Comparison of ENCODE assay signal across 10 cellular contexts in the genomic region with DNA sequence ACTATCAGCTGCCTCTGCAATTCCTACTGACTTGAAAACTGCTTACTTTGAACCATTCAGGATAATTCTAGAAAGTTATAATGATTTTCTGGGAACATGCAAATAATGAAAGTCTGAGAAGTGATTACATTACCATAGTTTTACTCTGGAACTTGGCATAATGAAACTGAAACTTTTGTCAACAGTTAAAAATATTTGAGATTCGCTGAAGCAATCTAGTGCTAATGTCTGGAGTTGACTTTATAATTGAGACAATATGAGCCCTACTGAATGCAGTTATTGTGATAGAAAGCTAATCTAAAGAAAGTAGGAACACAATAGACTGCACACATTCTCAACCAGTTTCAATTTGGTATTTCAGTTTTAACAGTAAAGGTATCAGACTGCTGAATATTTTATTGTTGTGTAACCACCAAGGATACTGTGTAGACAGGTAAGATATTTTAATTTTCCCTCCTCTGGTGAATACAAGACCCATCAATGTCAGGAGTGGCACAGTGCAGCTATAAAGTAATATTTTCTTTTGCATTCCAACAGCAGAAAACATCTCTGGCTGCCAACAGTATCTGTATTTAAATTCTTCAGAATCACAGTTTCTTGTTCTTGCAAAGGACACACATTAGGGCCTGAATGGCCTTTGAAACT.
DNase-seq lines count a peak whose midpoint lies in the region; ATAC-seq, FAIRE-seq and TF ChIP-seq lines count a peak whose summit lies in the region.
"Had no signal": no experiment of that assay in that cellular context is flagged by ENCODE, and none has a peak within 500 bp of the region (broad histone marks: within the 10 kb centered on the region; RNA-seq: fewer than 3 reads in every experiment).

No MANE protein-coding gene starts in this region.

- no peaks in the 10 kb centered on the region for H3K9me3 Mint-ChIP-seq in activated CD8-positive, alpha-beta T cell treated with anti-CD3 and anti-CD28 coated beads for 36 hours
- no peaks in the 10 kb centered on the region for H3K9me3 Mint-ChIP-seq in activated CD8-positive, alpha-beta T cell treated with anti-CD3 and anti-CD28 coated beads, Interleukin-2, amount 10 ng/mL, durations not matched to agents 7 days and 5 days (ENCODE audit: insufficient read depth)
- H3K9me3 Mint-ChIP-seq: activated naive CD4-positive, alpha-beta T cell treated with anti-CD3 and anti-CD28 coated beads, Interleukin-2, amount 50 U/mL, for 24 hours had no signal

- no peaks in the 10 kb centered on the region for H3K9me1 ChIP-seq in endothelial cell of umbilical vein (replicated peaks; ENCODE audit: control insufficient read depth, extremely low read depth, insufficient read depth, low read length)

- CTCF ChIA-PET in activated CD8-positive, alpha-beta T cell treated with anti-CD3 and anti-CD28 coated beads for 36 hours (lab: Charles Lee): no interaction called here
- CTCF ChIA-PET in activated CD8-positive, alpha-beta T cell treated with anti-CD3 and anti-CD28 coated beads, Interleukin-2, amount 10 ng/mL, durations not matched to agents 7 days and 5 days (lab: Charles Lee): no interaction called here
- CTCF ChIA-PET in endothelial cell of umbilical vein (lab: Charles Lee): interaction anchor here (0.9 to 4.9 kb wide), 8 partner anchors 7 to 116 kb away, joined by 3 to 66 read pairs (median 8); no protein-coding TSS in a partner anchor

- H3K9me3 ChIP-seq in endothelial cell of umbilical vein (replicated peaks; ENCODE audit: control insufficient read depth, insufficient read depth, low read length) (no peaks in the 10 kb centered on the region), upper lobe of right lung (no peaks in the 10 kb centered on the region)
- H3K9me3 ChIP-seq: neutrophil had no signal

- no peak for ATAC-seq in activated CD8-positive, alpha-beta T cell treated with anti-CD3 and anti-CD28 coated beads for 36 hours
- ATAC-seq in activated CD8-positive, alpha-beta T cell treated with anti-CD3 and anti-CD28 coated beads, Interleukin-2, amount 10 ng/mL, durations not matched to agents 7 days and 5 days: no peak
- peak; percentile 24 for ATAC-seq in HG03469 (IDR thresholded peaks at IDR 0.05; ENCODE audit: unreplicated experiment)
- ATAC-seq in upper lobe of right lung: no peak

- H3K4me1 ChIP-seq in endothelial cell of umbilical vein (ENCODE audit: control insufficient read depth, extremely low read depth, insufficient read depth, low read length) (peaks cover 25% of the 10 kb centered on the region), upper lobe of right lung (no peaks in the 10 kb centered on the region)

- peak overlapping the region; percentile 48 for H3K9ac ChIP-seq in endothelial cell of umbilical vein (replicated peaks; ENCODE audit: extremely low read depth, insufficient read depth, low read length)

- POLR2A ChIA-PET in activated CD8-positive, alpha-beta T cell treated with anti-CD3 and anti-CD28 coated beads for 36 hours (lab: Charles Lee): no interaction called here
- POLR2A ChIA-PET in activated CD8-positive, alpha-beta T cell treated with anti-CD3 and anti-CD28 coated beads, Interleukin-2, amount 10 ng/mL, durations not matched to agents 7 days and 5 days (lab: Charles Lee): no interaction called here
- POLR2A ChIA-PET in endothelial cell of umbilical vein (lab: Charles Lee): no interaction called here

- H3K4me3 ChIP-seq in endothelial cell of umbilical vein (replicated peaks in 1 of 3; ENCODE audit: insufficient read depth in 1 of 3, low read depth in 1 of 3, low read length in 3 of 3) (peak overlapping the region in 1 of 3 experiments; percentile 1), upper lobe of right lung (no peak overlapping the region)

- TF ChIP-seq POLR2A in endothelial cell of umbilical vein (IDR thresholded peaks at IDR 0.05; ENCODE audit: low read depth, low read length): no peak

- no peaks in the 10 kb centered on the region for H4K20me1 ChIP-seq in endothelial cell of umbilical vein (replicated peaks; ENCODE audit: control insufficient read depth, extremely low read depth, insufficient read depth, low read length)

- no TSS peak for BruUV-seq in endothelial cell of umbilical vein (replicated peaks; lab: Mats Ljungman, UMichigan)

- no peaks in the 10 kb centered on the region for H3K79me2 ChIP-seq in endothelial cell of umbilical vein (ENCODE audit: control insufficient read depth, insufficient read depth, low read length)

- H3K36me3 ChIP-seq in endothelial cell of umbilical vein (ENCODE audit: control insufficient read depth in 2 of 2, extremely low read depth in 1 of 2, insufficient read depth in 2 of 2, low read length in 2 of 2) (no peaks in the 10 kb centered on the region), upper lobe of right lung (no peaks in the 10 kb centered on the region)
- H3K36me3 ChIP-seq: neutrophil had no signal

- no peak for DNase-seq in activated CD8-positive, alpha-beta T cell treated with anti-CD3 and anti-CD28 coated beads for 36 hours
- DNase-seq in activated CD8-positive, alpha-beta T cell treated with anti-CD3 and anti-CD28 coated beads, Interleukin-2, amount 10 ng/mL, durations not matched to agents 7 days and 5 days: no peak
- DNase-seq in endothelial cell of umbilical vein (ENCODE audit: low read depth, low spot score): no peak
- no peak for DNase-seq in upper lobe of right lung
- DNase-seq in GM13976 (ENCODE audit: low spot score): no peak
- DNase-seq in middle frontal gyrus (ENCODE audit: extremely low spot score, low spot score): no peak
- DNase-seq in DMS 273 treated with DMSO at 0.1 percent for 48 hours (lab: John Stamatoyannopoulos, UW): no peak

- no peak for FAIRE-seq in endothelial cell of umbilical vein (lab: Jason Lieb, UNC)

- peak overlapping the region; percentile 22 for H3K27ac Mint-ChIP-seq in activated CD8-positive, alpha-beta T cell treated with anti-CD3 and anti-CD28 coated beads for 36 hours
- H3K27ac Mint-ChIP-seq in activated CD8-positive, alpha-beta T cell treated with anti-CD3 and anti-CD28 coated beads, Interleukin-2, amount 10 ng/mL, durations not matched to agents 7 days and 5 days: no peak overlapping the region
- H3K27ac Mint-ChIP-seq: activated naive CD4-positive, alpha-beta T cell treated with anti-CD3 and anti-CD28 coated beads, Interleukin-2, amount 50 U/mL, for 24 hours had no signal

- no peak for TF ChIP-seq CTCF in activated CD8-positive, alpha-beta T cell treated with anti-CD3 and anti-CD28 coated beads for 36 hours (IDR thresholded peaks at IDR 0.05)
- TF ChIP-seq CTCF in endothelial cell of umbilical vein (IDR thresholded peaks at IDR 0.05; ENCODE audit: extremely low read depth in 1 of 2, insufficient read depth in 1 of 2, low read depth in 1 of 2, low read length in 2 of 2) (no peak), upper lobe of right lung (IDR thresholded peaks at IDR 0.05) (no peak), GM13976 (IDR thresholded peaks at IDR 0.05; ENCODE audit: borderline replicate concordance, control extremely low read depth, extremely low read depth, insufficient read depth, missing control alignments) (no peak)

- H3K27me3 ChIP-seq in endothelial cell of umbilical vein (ENCODE audit: control insufficient read depth in 2 of 2, insufficient read depth in 2 of 2, low read length in 2 of 2) (no peaks in the 10 kb centered on the region), upper lobe of right lung (no peaks in the 10 kb centered on the region)
- H3K27me3 ChIP-seq: neutrophil had no signal

- no peaks in the 10 kb centered on the region for H3K36me3 Mint-ChIP-seq in activated CD8-positive, alpha-beta T cell treated with anti-CD3 and anti-CD28 coated beads for 36 hours (ENCODE audit: low read depth)
- no peaks in the 10 kb centered on the region for H3K36me3 Mint-ChIP-seq in activated CD8-positive, alpha-beta T cell treated with anti-CD3 and anti-CD28 coated beads, Interleukin-2, amount 10 ng/mL, durations not matched to agents 7 days and 5 days (ENCODE audit: low read depth)
- H3K36me3 Mint-ChIP-seq: activated naive CD4-positive, alpha-beta T cell treated with anti-CD3 and anti-CD28 coated beads, Interleukin-2, amount 50 U/mL, for 24 hours had no signal

- no peak overlapping the region for H3K4me3 Mint-ChIP-seq in activated CD8-positive, alpha-beta T cell treated with anti-CD3 and anti-CD28 coated beads for 36 hours
- H3K4me3 Mint-ChIP-seq in activated CD8-positive, alpha-beta T cell treated with anti-CD3 and anti-CD28 coated beads, Interleukin-2, amount 10 ng/mL, durations not matched to agents 7 days and 5 days: no peak overlapping the region
- H3K4me3 Mint-ChIP-seq: activated naive CD4-positive, alpha-beta T cell treated with anti-CD3 and anti-CD28 coated beads, Interleukin-2, amount 50 U/mL, for 24 hours had no signal

- peaks cover 7% of the 10 kb centered on the region for H3K27me3 Mint-ChIP-seq in activated CD8-positive, alpha-beta T cell treated with anti-CD3 and anti-CD28 coated beads for 36 hours
- H3K27me3 Mint-ChIP-seq in activated CD8-positive, alpha-beta T cell treated with anti-CD3 and anti-CD28 coated beads, Interleukin-2, amount 10 ng/mL, durations not matched to agents 7 days and 5 days (ENCODE audit: low read depth): peaks cover 6% of the 10 kb centered on the region

- peak overlapping the region; percentile 21 for H2AFZ ChIP-seq in endothelial cell of umbilical vein (ENCODE audit: low read depth, low read length)

- H3K4me2 ChIP-seq in endothelial cell of umbilical vein (ENCODE audit: insufficient read depth, low read length): peak overlapping the region; percentile 72

- intact Hi-C loops in activated CD8-positive, alpha-beta T cell treated with anti-CD3 and anti-CD28 coated beads for 36 hours (cut with micrococcal nuclease): no loop called here
- intact Hi-C loops in endothelial cell of umbilical vein (cut with micrococcal nuclease) (loop anchor here (1.0 to 5.0 kb wide), 4 partner anchors 11 to 158 kb away; no protein-coding TSS in a partner anchor), upper lobe of right lung (cut with DNase I) (no loop called here)

- in situ Hi-C loops in GM13976 (cut with MboI; ENCODE audit: low sequenced_read_pairs, unreplicated experiment): no loop called here

- H3K27ac ChIP-seq in endothelial cell of umbilical vein (ENCODE audit: insufficient read depth, low read depth, low read length) (peak overlapping the region; percentile 85), upper lobe of right lung (peak overlapping the region; percentile 11)
- H3K27ac ChIP-seq: neutrophil had no signal

- dilution Hi-C loops in endothelial cell of umbilical vein (cut with MboI; ENCODE audit: extremely low pct_ligation_motif_present, low sequenced_read_pairs): no loop called here

- H3K4me1 Mint-ChIP-seq in activated CD8-positive, alpha-beta T cell treated with anti-CD3 and anti-CD28 coated beads for 36 hours (ENCODE audit: low read depth): peaks cover 12% of the 10 kb centered on the region
- H3K4me1 Mint-ChIP-seq in activated CD8-positive, alpha-beta T cell treated with anti-CD3 and anti-CD28 coated beads, Interleukin-2, amount 10 ng/mL, durations not matched to agents 7 days and 5 days (ENCODE audit: low read depth): peaks cover 19% of the 10 kb centered on the region

TF ChIP-seq in endothelial cell of umbilical vein, 7 proteins besides CTCF, POLR2A, EP300 and RAD21 (continues in another document):
- TF ChIP-seq JUN (IDR thresholded peaks at IDR 0.05; ENCODE audit: borderline replicate concordance, insufficient read depth, insufficient read length, low read depth) (no peak), EZH2 (IDR thresholded peaks at IDR 0.05; ENCODE audit: borderline replicate concordance, low read depth, low read length, severe bottlenecking) (no peak)
